8 cellular contexts compared by ENCODE assay signal in the genomic region with DNA sequence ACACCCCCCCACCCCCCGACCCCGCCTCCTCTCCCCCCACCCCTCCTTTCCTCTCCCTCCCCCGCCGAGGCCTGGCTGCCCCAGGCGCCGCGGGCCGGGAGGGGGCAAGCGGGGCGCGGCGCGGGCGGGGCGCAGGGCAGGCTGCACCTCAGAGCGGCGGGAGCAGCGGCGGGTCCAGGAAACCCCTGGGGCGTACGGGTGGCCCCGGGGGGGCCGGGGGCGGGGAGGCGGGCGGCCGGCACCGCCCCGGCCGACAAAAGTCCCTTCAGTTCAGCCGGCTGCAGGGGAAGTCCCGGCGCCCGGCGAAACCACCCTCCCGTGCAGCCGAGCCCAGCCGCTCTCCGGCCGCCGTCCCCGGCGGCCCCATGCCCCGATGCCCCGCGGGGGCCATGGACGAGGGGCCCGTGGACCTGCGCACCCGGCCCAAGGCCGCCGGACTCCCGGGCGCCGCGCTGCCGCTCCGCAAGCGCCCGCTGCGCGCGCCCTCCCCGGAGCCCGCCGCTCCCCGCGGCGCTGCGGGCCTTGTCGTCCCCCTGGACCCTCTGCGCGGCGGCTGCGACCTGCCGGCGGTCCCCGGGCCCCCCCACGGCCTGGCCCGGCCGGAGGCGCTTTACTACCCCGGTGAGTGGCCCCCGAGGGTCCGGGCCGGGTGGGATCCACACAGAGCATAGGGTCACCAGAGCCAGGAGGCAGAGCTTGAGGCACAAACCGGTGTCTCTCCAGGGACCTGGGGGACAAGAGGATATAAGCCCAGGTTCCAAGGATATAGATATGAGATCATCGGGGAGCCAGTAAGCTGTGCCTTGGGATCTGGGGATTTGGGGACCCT. TPM values are rescaled to one million over a fixed set of nuclear protein-coding genes. Genes with fewer than 3 reads are reported as not detected.
DNase-seq lines count a peak whose midpoint lies in the region; ATAC-seq and TF ChIP-seq lines count a peak whose summit lies in the region.

A gene with protein sequence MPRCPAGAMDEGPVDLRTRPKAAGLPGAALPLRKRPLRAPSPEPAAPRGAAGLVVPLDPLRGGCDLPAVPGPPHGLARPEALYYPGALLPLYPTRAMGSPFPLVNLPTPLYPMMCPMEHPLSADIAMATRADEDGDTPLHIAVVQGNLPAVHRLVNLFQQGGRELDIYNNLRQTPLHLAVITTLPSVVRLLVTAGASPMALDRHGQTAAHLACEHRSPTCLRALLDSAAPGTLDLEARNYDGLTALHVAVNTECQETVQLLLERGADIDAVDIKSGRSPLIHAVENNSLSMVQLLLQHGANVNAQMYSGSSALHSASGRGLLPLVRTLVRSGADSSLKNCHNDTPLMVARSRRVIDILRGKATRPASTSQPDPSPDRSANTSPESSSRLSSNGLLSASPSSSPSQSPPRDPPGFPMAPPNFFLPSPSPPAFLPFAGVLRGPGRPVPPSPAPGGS (plus strand): TSS at position 283 of the 829 bp plus-strand sequence. CDS start 83 bp downstream, at position 366.

- H3K4me1 ChIP-seq in iPS-18a (ENCODE audit: control insufficient read depth, low read depth, low read length) (peaks cover 6% of the 10 kb centered on the region), spleen (peaks cover 58 to 95% (median 81%) of the 10 kb centered on the region in 6 donors)

- intact Hi-C loops in spleen (cut with DNase I; ENCODE audit: low total_unique reads), result no loop called here

- H3K9me3 ChIP-seq in iPS-18a (ENCODE audit: control insufficient read depth, low read depth, low read length) (no peaks in the 10 kb centered on the region), spleen (no peaks in the 10 kb centered on the region)

- H3K4me3 ChIP-seq in iPS-18a (ENCODE audit: low read length), result peak within 1 kb of the TSS; percentile 71
- peak within 1 kb of the TSS; percentile 54 to 85 (median 70) for H3K4me3 ChIP-seq in spleen

- peaks cover 83% of the 10 kb centered on the region for H3K27me3 ChIP-seq in iPS-18a (ENCODE audit: control insufficient read depth, insufficient read depth, low read length)
- no peaks in the 10 kb centered on the region for H3K27me3 ChIP-seq in spleen (replicated peaks in 1 of 7)

- H3K27ac ChIP-seq in iPS-18a (ENCODE audit: low read length) (no peak within 1 kb of the TSS), spleen (peak within 1 kb of the TSS; percentile 80 to 99 (median 97))

- peak; percentile 65 for TF ChIP-seq POLR2A in GM18505 (IDR thresholded peaks at IDR 0.05; ENCODE audit: borderline replicate concordance, extremely low read depth, insufficient read depth, insufficient read length)
- no peak for TF ChIP-seq POLR2A in spleen (IDR thresholded peaks at IDR 0.05)

- TF ChIP-seq CTCF in spleen (IDR thresholded peaks at IDR 0.05 in 8 of 11, conservative IDR thresholded peaks at IDR 0.05 in 3 of 11), result peak in 2 of 11 experiments; percentile 8 to 11

- H3K9ac ChIP-seq in iPS-18a (ENCODE audit: low read length), result peak within 1 kb of the TSS; percentile 35

- DNase-seq in T-helper 2 cell (peak; percentile 35 to 91 (median 71)), astrocyte of the hippocampus (ENCODE audit: low read depth, low spot score) (peak; percentile 84), spleen (peak; percentile 96), NCI-H128 (lab: John Stamatoyannopoulos, UW; ENCODE audit: unreplicated experiment) (no peak), NCI-H1694 treated with DMSO at 0.1 percent for 48 hours (lab: John Stamatoyannopoulos, UW) (no peak)

- ATAC-seq in GM18505 (IDR thresholded peaks at IDR 0.05; ENCODE audit: unreplicated experiment), result peak; percentile 32
- peak; percentile 27 for ATAC-seq in HG03039 (IDR thresholded peaks at IDR 0.05; ENCODE audit: unreplicated experiment)

- H3K36me3 ChIP-seq in iPS-18a (ENCODE audit: control insufficient read depth, low read depth, low read length) (no peaks in the 10 kb centered on the region), spleen (peaks cover 0 to 35% (median 25%) of the 10 kb centered on the region in 6 donors)

- whole genome bisulfite sequencing in spleen, 5 donors, result 0 to 1% (median 0%) methylated on average over 5 to 87 of the region's 88 CpGs

RNA-seq across cellular contexts. Expression of the gene that starts here (rescaled TPM):
- 100 to 1,000 TPM in 4 of 7 donors, 10 to 100 TPM in 3; 64.3 to 229 (median 145) TPM for total RNA-seq in spleen
- polyA plus RNA-seq in spleen, result 10 to 100 TPM; 26.5 to 56.7 (median 37.7) TPM

Comparison
In these comparisons a context has a peak if more than half of its experiments do, and no peak if none do; other contexts are left out.
1. DNase-seq: peak in T-helper 2 cell (5 of 5), astrocyte of the hippocampus (single experiment) and spleen (single experiment); none in NCI-H128 (single experiment) and NCI-H1694 treated with DMSO at 0.1 percent for 48 hours (single experiment).